In genomic region chr2:17331636-17332035, GRCh38 we compare ENCODE assay signal across 17 cellular contexts.
DNase-seq lines count a peak whose midpoint lies in the region; ATAC-seq and TF ChIP-seq lines count a peak whose summit lies in the region.
"Had no signal": no experiment of that assay in that cellular context is flagged by ENCODE, and none has a peak within 500 bp of the region (broad histone marks: within the 10 kb centered on the region; RNA-seq: fewer than 3 reads in every experiment).

No MANE protein-coding gene starts in this region.

- no peak for ATAC-seq in HG02870 (IDR thresholded peaks at IDR 0.05; ENCODE audit: unreplicated experiment)
- ATAC-seq: A549; CD8-positive, alpha-beta T cell; GM12878 had no signal

- H3K27me3 ChIP-seq in right atrium auricular region, result no peaks in the 10 kb centered on the region
- H3K27me3 ChIP-seq: BLaER1 treated with 17β-estradiol and CSF1 and Interleukin-3, amounts not matched to agents 10 nM and 100 nM had no signal

- no peak overlapping the region for H3K27ac ChIP-seq in right atrium auricular region
- H3K27ac ChIP-seq: 22Rv1; A549; BLaER1 treated with 17β-estradiol and CSF1 and Interleukin-3, amounts not matched to agents 10 nM and 100 nM; C4-2B had no signal

- H3K9me3 ChIP-seq in right atrium auricular region, result no peaks in the 10 kb centered on the region
- H3K9me3 ChIP-seq: A549; BLaER1 treated with 17β-estradiol and CSF1 and Interleukin-3, amounts not matched to agents 10 nM and 100 nM; Caco-2 had no signal

- TF ChIP-seq CTCF in right atrium auricular region (IDR thresholded peaks at IDR 0.05), result no peak

- H3K4me1 ChIP-seq in right atrium auricular region, result no peaks in the 10 kb centered on the region
- H3K4me1 ChIP-seq: Caco-2 had no signal

- peak; percentile 4 to 51 for DNase-seq in NCI-H524 (lab: John Stamatoyannopoulos, UW)
- no peak for DNase-seq in NCI-H524 treated with DMSO at 0.1 percent for 48 hours (lab: John Stamatoyannopoulos, UW)
- peak; percentile 31 for DNase-seq in cerebellum (ENCODE audit: low spot score)
- no peak for DNase-seq in right atrium auricular region (ENCODE audit: low spot score)
- DNase-seq: AML-193; Caco-2; Calu3; CD4-positive, alpha-beta T cell; CD8-positive, alpha-beta T cell; DMS79 treated with DMSO at 0.1 percent for 48 hours; GDM1 had no signal

- H3K4me3 ChIP-seq in right atrium auricular region, result no peak overlapping the region
- H3K4me3 ChIP-seq: A549; BLaER1 treated with 17β-estradiol and CSF1 and Interleukin-3, amounts not matched to agents 10 nM and 100 nM; GM12878 had no signal

- H3K36me3 ChIP-seq in right atrium auricular region, result no peaks in the 10 kb centered on the region
- H3K36me3 ChIP-seq: BLaER1 treated with 17β-estradiol and CSF1 and Interleukin-3, amounts not matched to agents 10 nM and 100 nM had no signal

Comparison
In these comparisons a context has a peak if more than half of its experiments do, and no peak if none do; other contexts are left out.
1. DNase-seq: peak in NCI-H524 (2 of 2) and cerebellum (single experiment); none in NCI-H524 treated with DMSO at 0.1 percent for 48 hours (single experiment) and right atrium auricular region (single experiment).